In the genomic region with DNA sequence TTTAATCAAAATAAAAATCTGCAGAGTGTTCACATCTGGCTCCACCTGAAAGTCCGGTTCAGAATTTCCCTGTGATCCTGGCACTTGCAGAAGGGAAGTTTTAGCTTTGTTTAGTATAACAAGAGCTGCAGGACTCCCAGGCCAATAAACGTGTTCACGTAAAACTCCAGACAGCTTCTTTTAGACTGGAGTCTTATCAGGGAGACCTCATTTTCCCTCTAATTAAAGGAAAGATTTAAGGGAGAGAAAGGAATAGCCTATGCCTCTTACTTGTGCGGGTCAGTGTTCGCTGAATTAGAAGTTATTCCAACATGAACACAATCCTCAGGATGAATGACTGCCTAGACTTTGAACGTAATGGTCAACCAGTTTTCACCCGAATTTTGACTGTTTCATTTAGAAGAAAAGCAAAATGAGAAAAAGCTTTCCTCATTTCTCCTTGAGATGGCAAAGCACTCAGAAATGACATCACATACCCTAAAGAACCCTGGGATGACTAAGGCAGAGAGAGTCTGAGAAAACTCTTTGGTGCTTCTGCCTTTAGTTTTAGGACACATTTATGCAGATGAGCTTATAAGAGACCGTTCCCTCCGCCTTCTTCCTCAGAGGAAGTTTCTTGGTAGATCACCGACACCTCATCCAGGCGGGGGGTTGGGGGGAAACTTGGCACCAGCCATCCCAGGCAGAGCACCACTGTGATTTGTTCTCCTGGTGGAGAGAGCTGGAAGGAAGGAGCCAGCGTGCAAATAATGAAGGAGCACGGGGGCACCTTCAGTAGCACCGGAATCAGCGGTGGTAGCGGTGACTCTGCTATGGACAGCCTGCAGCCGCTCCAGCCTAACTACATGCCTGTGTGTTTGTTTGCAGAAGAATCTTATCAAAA, we compare ENCODE assay signal across 8 cellular contexts.
DNase-seq lines count a peak whose midpoint lies in the region; ATAC-seq and TF ChIP-seq lines count a peak whose summit lies in the region.

No MANE protein-coding gene starts in this region.

- H3K27ac ChIP-seq in OCI-LY3 (ENCODE audit: low read length), result peak overlapping the region; percentile 100
- peak overlapping the region; percentile 73 for H3K27ac ChIP-seq in parathyroid adenoma

- H3K36me3 Mint-ChIP-seq in activated naive CD4-positive, alpha-beta T cell treated with anti-CD3 and anti-CD28 coated beads, Interleukin-2, amount 50 U/mL, for 24 hours, result peaks cover 5% of the 10 kb centered on the region

- H3K4me1 Mint-ChIP-seq in activated naive CD4-positive, alpha-beta T cell treated with anti-CD3 and anti-CD28 coated beads, Interleukin-2, amount 50 U/mL, for 24 hours, result peaks cover 59% of the 10 kb centered on the region

- H3K4me3 ChIP-seq in OCI-LY3 (ENCODE audit: low read length) (peak overlapping the region; percentile 97), parathyroid adenoma (ENCODE audit: low read depth, low read length) (peak overlapping the region; percentile 50)

- H3K9me3 Mint-ChIP-seq in activated naive CD4-positive, alpha-beta T cell treated with anti-CD3 and anti-CD28 coated beads, Interleukin-2, amount 50 U/mL, for 24 hours, result no peaks in the 10 kb centered on the region

- H3K4me1 ChIP-seq in OCI-LY3 (ENCODE audit: low read length) (peaks cover 70% of the 10 kb centered on the region), parathyroid adenoma (no peaks in the 10 kb centered on the region)

- H3K79me2 ChIP-seq in OCI-LY3 (ENCODE audit: low read length) (peaks cover 64% of the 10 kb centered on the region), parathyroid adenoma (no peaks in the 10 kb centered on the region)

- H3K9ac ChIP-seq in OCI-LY3 (ENCODE audit: low read length) (peak overlapping the region; percentile 99), parathyroid adenoma (no peak overlapping the region)

- H3K36me3 ChIP-seq in OCI-LY3 (replicated peaks; ENCODE audit: low read depth, low read length) (peaks cover 22% of the 10 kb centered on the region), parathyroid adenoma (ENCODE audit: control insufficient read depth, insufficient read depth, low read length) (no peaks in the 10 kb centered on the region)

- H2AFZ ChIP-seq in OCI-LY3 (ENCODE audit: low read depth, low read length), result no peak overlapping the region
- peak overlapping the region; percentile 48 for H2AFZ ChIP-seq in parathyroid adenoma

- intact Hi-C loops in Right ventricle myocardium superior (cut with DNase I), result loop anchor here (5.0 kb wide), 1 partner anchor 60 kb away; no protein-coding TSS in a partner anchor

- peak overlapping the region; percentile 94 for H3K4me3 Mint-ChIP-seq in activated naive CD4-positive, alpha-beta T cell treated with anti-CD3 and anti-CD28 coated beads, Interleukin-2, amount 50 U/mL, for 24 hours

- no peaks in the 10 kb centered on the region for H3K27me3 ChIP-seq in OCI-LY3 (ENCODE audit: low read depth, low read length)
- no peaks in the 10 kb centered on the region for H3K27me3 ChIP-seq in parathyroid adenoma (ENCODE audit: control insufficient read depth, insufficient read depth, low read length)

- peak overlapping the region; percentile 94 for H3K27ac Mint-ChIP-seq in activated naive CD4-positive, alpha-beta T cell treated with anti-CD3 and anti-CD28 coated beads, Interleukin-2, amount 50 U/mL, for 24 hours

- TF ChIP-seq CTCF in OCI-LY3 (IDR thresholded peaks at IDR 0.05; ENCODE audit: low read depth, low read length), result no peak
- no peak for TF ChIP-seq CTCF in parathyroid adenoma (IDR thresholded peaks at IDR 0.05)

- peak; percentile 79 to 86 for DNase-seq in AML-193 (lab: John Stamatoyannopoulos, UW)
- DNase-seq in Right ventricle myocardium superior, result peak; percentile 80
- DNase-seq in NCI-H146 (lab: John Stamatoyannopoulos, UW), result no peak
- DNase-seq in NCI-H748 (lab: John Stamatoyannopoulos, UW; ENCODE audit: unreplicated experiment), result no peak

- no peaks in the 10 kb centered on the region for H3K27me3 Mint-ChIP-seq in activated naive CD4-positive, alpha-beta T cell treated with anti-CD3 and anti-CD28 coated beads, Interleukin-2, amount 50 U/mL, for 24 hours

- H3K4me2 ChIP-seq in OCI-LY3 (ENCODE audit: low read length), result peak overlapping the region; percentile 100
- peak overlapping the region; percentile 76 for H3K4me2 ChIP-seq in parathyroid adenoma (ENCODE audit: low read length)

- no peaks in the 10 kb centered on the region for H4K20me1 ChIP-seq in OCI-LY3 (ENCODE audit: insufficient read depth, low read length)

- H3K9me3 ChIP-seq in OCI-LY3 (ENCODE audit: insufficient read depth, low read length), result no peaks in the 10 kb centered on the region
- H3K9me3 ChIP-seq in parathyroid adenoma (ENCODE audit: control insufficient read depth, low read length), result no peaks in the 10 kb centered on the region

- ATAC-seq in GM21360 (IDR thresholded peaks at IDR 0.05; ENCODE audit: unreplicated experiment) (peak; percentile 29), Right ventricle myocardium superior (ENCODE audit: poor library complexity) (peak; percentile 65)

Comparison
In these comparisons a context has a peak if more than half of its experiments do, and no peak if none do; other contexts are left out.
1. DNase-seq: peak in AML-193 (2 of 2) and Right ventricle myocardium superior (single experiment); none in NCI-H146 (single experiment) and NCI-H748 (single experiment).